8 cellular contexts compared by ENCODE assay signal in the genomic region with DNA sequence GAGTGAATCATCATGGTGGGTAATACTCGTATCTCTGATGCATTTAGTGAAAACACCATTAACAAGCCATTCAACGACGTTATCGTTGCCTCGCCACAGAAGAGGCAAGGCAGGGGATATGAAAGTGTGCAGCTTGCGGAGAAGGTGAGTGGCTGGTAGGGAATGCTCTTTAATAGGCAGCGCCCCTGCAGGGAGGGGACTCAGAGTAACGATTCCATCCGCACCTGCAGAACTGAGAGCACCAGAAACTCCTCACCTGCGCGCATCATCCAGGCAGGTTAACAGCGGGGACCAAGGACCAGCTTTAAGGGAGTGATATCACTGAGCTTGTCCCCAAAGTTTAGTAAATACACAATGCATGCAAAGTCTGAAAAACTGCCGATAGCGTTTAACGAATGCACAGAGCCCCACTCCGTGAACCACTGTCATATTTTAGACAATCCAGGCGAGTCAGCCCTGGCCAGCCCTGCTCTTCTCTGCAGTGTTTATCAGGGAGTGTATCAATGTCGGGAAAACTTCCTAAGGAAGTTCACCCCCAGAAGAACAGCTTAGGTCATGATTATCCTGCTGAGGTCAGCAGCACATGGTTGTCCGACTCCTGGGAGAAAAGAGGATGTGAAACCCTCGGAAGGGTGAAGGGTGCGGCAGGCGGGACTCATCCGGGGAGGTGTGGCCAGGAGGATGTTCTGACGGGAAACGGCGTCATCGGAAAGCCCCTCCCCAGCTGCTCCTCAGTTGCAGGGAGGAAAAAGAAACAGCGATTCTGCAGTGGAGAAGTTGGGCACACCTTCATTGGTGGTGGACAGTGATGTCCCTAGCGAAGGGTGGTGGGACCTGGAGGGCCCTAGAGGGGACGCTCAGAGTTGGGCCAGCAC.
DNase-seq lines count a peak whose midpoint lies in the region; ATAC-seq, FAIRE-seq and TF ChIP-seq lines count a peak whose summit lies in the region.

No MANE protein-coding gene starts in this region.

- no peaks in the 10 kb centered on the region for H3K9me3 ChIP-seq in kidney (ENCODE audit: control insufficient read depth in 1 of 2, low read length in 2 of 2)

- no peak overlapping the region for H3K9ac ChIP-seq in kidney (ENCODE audit: low read length in 2 of 2)

- no peak overlapping the region for H3K4me3 ChIP-seq in kidney (ENCODE audit: low read length in 2 of 2)

- FAIRE-seq in kidney (lab: Jason Lieb, UNC) = no peak

- H3K36me3 ChIP-seq in kidney (ENCODE audit: control insufficient read depth in 1 of 2, insufficient read depth in 2 of 2, low read length in 2 of 2) = no peaks in the 10 kb centered on the region

- H3K4me3 Mint-ChIP-seq in activated naive CD4-positive, alpha-beta T cell treated with anti-CD3 and anti-CD28 coated beads, Interleukin-2, amount 10 ng/mL, durations not matched to agents 7 days and 5 days = peak overlapping the region; percentile 19

- no peak for ATAC-seq in GM21390 (IDR thresholded peaks at IDR 0.05; ENCODE audit: unreplicated experiment)

- H3K9me3 Mint-ChIP-seq in activated naive CD4-positive, alpha-beta T cell treated with anti-CD3 and anti-CD28 coated beads, Interleukin-2, amount 10 ng/mL, durations not matched to agents 7 days and 5 days = peaks cover 17% of the 10 kb centered on the region

- TF ChIP-seq CTCF in kidney (IDR thresholded peaks at IDR 0.05; ENCODE audit: borderline replicate concordance, extremely low read depth, insufficient read depth) = no peak

- H3K4me1 ChIP-seq in kidney (ENCODE audit: control insufficient read depth in 1 of 2, insufficient read depth in 1 of 2, low read depth in 1 of 2, low read length in 2 of 2) = peaks cover 0 to 4% of the 10 kb centered on the region in 2 donors

- peaks cover 15% of the 10 kb centered on the region for H3K36me3 Mint-ChIP-seq in activated naive CD4-positive, alpha-beta T cell treated with anti-CD3 and anti-CD28 coated beads, Interleukin-2, amount 10 ng/mL, durations not matched to agents 7 days and 5 days

- CTCF ChIA-PET in activated naive CD4-positive, alpha-beta T cell treated with anti-CD3 and anti-CD28 coated beads, Interleukin-2, amount 10 ng/mL, durations not matched to agents 7 days and 5 days (lab: Charles Lee) = interaction anchor here (0.6 kb wide), 1 partner anchor 264 kb away, joined by 3 read pairs; no protein-coding TSS in a partner anchor

- H3K4me1 Mint-ChIP-seq in activated naive CD4-positive, alpha-beta T cell treated with anti-CD3 and anti-CD28 coated beads, Interleukin-2, amount 10 ng/mL, durations not matched to agents 7 days and 5 days = peaks cover 24% of the 10 kb centered on the region

- H3K27me3 Mint-ChIP-seq in activated naive CD4-positive, alpha-beta T cell treated with anti-CD3 and anti-CD28 coated beads, Interleukin-2, amount 10 ng/mL, durations not matched to agents 7 days and 5 days = peaks cover 36% of the 10 kb centered on the region

- TF ChIP-seq POLR2A in GM19193 (IDR thresholded peaks at IDR 0.05; ENCODE audit: extremely low read depth, insufficient read depth, insufficient read length) = peak; percentile 70

- intact Hi-C loops in kidney (cut with DNase I) = no loop called here

- peak overlapping the region; percentile 83 for H3K27ac Mint-ChIP-seq in activated naive CD4-positive, alpha-beta T cell treated with anti-CD3 and anti-CD28 coated beads, Interleukin-2, amount 10 ng/mL, durations not matched to agents 7 days and 5 days

- peak overlapping the region in 1 of 2 donors; percentile 75 for H3K27ac ChIP-seq in kidney (ENCODE audit: low read depth in 2 of 2, low read length in 2 of 2)

- DNase-seq in activated naive CD4-positive, alpha-beta T cell treated with anti-CD3 and anti-CD28 coated beads, Interleukin-2, amount 10 ng/mL, durations not matched to agents 7 days and 5 days = peak; percentile 81
- DNase-seq in kidney (peak; percentile 91), NCI-H2227 treated with DMSO at 0.1 percent for 48 hours (lab: John Stamatoyannopoulos, UW) (no peak), amniotic stem cell (lab: John Stamatoyannopoulos, UW) (no peak)
- peak; percentile 44 for DNase-seq in stimulated activated CD8-positive, alpha-beta memory T cell treated with anti-CD3 and anti-CD28 coated beads, Interleukin-15, amount 100 ng/mL, for 48 hours (ENCODE audit: low read depth in 2 of 2)

TF ChIP-seq in PFSK-1, 5 proteins besides CTCF, POLR2A, EP300 and RAD21:
- TF ChIP-seq SIN3A (IDR thresholded peaks at IDR 0.05; ENCODE audit: borderline replicate concordance, insufficient read depth, low read length) (0 out of 2 replicates have a peak, but pooled peaks have one; percentile 44), TAF1 (IDR thresholded peaks at IDR 0.05; ENCODE audit: borderline replicate concordance, insufficient read depth, low read length) (no peak), FOXP2 (optimal IDR thresholded peaks at IDR 0.05; ENCODE audit: borderline replicate concordance, extremely low read depth, extremely low read length, insufficient read depth) (peak; percentile 59)

Comparison
In these comparisons a context has a peak if more than half of its experiments do, and no peak if none do; other contexts are left out.
1. DNase-seq: peak in activated naive CD4-positive, alpha-beta T cell treated with anti-CD3 and anti-CD28 coated beads, Interleukin-2, amount 10 ng/mL, durations not matched to agents 7 days and 5 days (single experiment), kidney (single experiment) and stimulated activated CD8-positive, alpha-beta memory T cell treated with anti-CD3 and anti-CD28 coated beads, Interleukin-15, amount 100 ng/mL, for 48 hours (2 of 2); none in NCI-H2227 treated with DMSO at 0.1 percent for 48 hours (single experiment) and amniotic stem cell (single experiment).